In the genomic region with DNA sequence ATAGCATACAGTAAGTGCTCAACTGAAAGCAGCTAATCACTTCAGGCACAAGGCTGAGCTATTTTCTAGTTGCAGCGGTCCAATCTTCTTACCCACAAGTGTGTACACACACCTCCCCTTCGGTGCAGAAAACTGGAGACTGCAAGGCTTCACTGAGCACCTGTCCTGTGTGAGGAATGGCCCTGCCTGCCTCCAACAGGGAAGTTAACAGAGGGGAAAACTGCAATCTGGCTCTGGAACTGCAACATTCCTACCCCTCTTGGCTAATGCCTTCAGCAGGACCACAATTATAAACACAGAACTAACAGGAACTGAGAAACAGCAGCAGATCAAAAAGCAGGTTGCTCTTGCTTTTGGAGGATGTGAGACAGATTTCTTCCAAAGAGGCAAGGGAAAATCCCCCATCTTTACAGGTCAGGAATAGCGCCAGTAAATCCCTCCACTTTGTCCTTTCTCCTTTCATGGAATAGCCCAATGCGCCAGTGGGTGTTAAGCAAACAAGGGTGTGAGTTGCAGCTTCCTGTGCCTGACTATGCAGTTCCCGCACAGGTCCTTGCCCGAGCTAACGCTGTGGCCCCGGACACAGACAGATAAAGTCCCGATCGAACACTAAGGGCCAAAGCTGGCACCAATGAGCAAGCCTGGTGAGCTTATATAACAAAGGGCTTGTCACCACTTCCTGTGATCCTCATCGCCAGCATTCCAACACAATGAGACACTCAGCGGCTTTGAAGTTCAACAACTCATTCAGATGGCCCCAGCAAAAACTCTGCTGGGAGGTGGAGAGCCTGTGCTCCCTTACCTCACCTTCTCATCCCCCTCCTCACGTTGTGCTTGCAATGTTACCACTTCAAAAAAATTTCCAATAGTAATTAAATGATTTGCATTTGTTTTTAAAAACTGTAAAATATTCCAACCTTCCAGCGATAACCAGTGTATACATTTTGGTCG, we compare ENCODE assay signal across 9 cellular contexts. TPM values are rescaled to one million over a fixed set of nuclear protein-coding genes. Genes with fewer than 3 reads are reported as not detected.
A peak's percentile ranks its signal among the peaks of the same experiment; 100 is the strongest.
DNase-seq lines count a peak whose midpoint lies in the region; ATAC-seq, FAIRE-seq and TF ChIP-seq lines count a peak whose summit lies in the region.
"Had no signal": no experiment of that assay in that cellular context is flagged by ENCODE, and none has a peak within 500 bp of the region (broad histone marks: within the 10 kb centered on the region; RNA-seq: fewer than 3 reads in every experiment).

No MANE protein-coding gene starts in this region.

- H3K36me3 Mint-ChIP-seq in Calu3 (ENCODE audit: insufficient read depth, unreplicated experiment): peaks cover 25% of the 10 kb centered on the region
- H3K36me3 Mint-ChIP-seq in astrocyte (ENCODE audit: low read depth, unreplicated experiment): peaks cover 14% of the 10 kb centered on the region

- no peaks in the 10 kb centered on the region for H3K27me3 Mint-ChIP-seq in Calu3 (ENCODE audit: unreplicated experiment)
- no peaks in the 10 kb centered on the region for H3K27me3 Mint-ChIP-seq in astrocyte (ENCODE audit: low read depth, unreplicated experiment)

- H4K20me1 ChIP-seq in astrocyte (ENCODE audit: insufficient read depth, low read length): peaks cover 55% of the 10 kb centered on the region

- no peaks in the 10 kb centered on the region for H3K27me3 ChIP-seq in astrocyte (ENCODE audit: insufficient read depth, low read length)

- H2AFZ ChIP-seq in astrocyte (ENCODE audit: low read depth, low read length): no peak overlapping the region

- H3K27ac ChIP-seq in astrocyte (ENCODE audit: low read depth, low read length): peak overlapping the region; percentile 87
- H3K27ac ChIP-seq: KMS-11 had no signal

- no peaks in the 10 kb centered on the region for H3K9me3 ChIP-seq in astrocyte (ENCODE audit: insufficient read depth, low read depth, low read length)

- peak overlapping the region; percentile 87 for H3K27ac Mint-ChIP-seq in Calu3 (ENCODE audit: unreplicated experiment)
- peak overlapping the region; percentile 97 for H3K27ac Mint-ChIP-seq in astrocyte (ENCODE audit: unreplicated experiment)

- intact Hi-C loops in Calu3 (cut with micrococcal nuclease; ENCODE audit: unreplicated experiment): loop anchor here (10.0 kb wide), 1 partner anchor 83 kb away; no protein-coding TSS in a partner anchor

- FAIRE-seq in astrocyte (lab: Jason Lieb, UNC): peak; percentile 88

- no peak for TF ChIP-seq CTCF in Calu3 (IDR thresholded peaks at IDR 0.05; ENCODE audit: unreplicated experiment)
- no peak for TF ChIP-seq CTCF in astrocyte (IDR thresholded peaks at IDR 0.05; ENCODE audit: insufficient read depth, low read depth, low read length)

- peak overlapping the region; percentile 9 for H3K4me3 ChIP-seq in astrocyte (ENCODE audit: insufficient read depth, low read depth, low read length)

- peak; percentile 66 for DNase-seq in Calu3
- peak; percentile 16 to 39 for DNase-seq in Kasumi-1 (lab: John Stamatoyannopoulos, UW)
- DNase-seq in astrocyte (ENCODE audit: low read depth): peak; percentile 97
- DNase-seq in hepatic stellate cell (ENCODE audit: low spot score): peak; percentile 84
- peak; percentile 70 for DNase-seq in putamen (ENCODE audit: low spot score)
- DNase-seq in activated CD4-positive, alpha-beta T cell treated with anti-CD3 and anti-CD28 coated beads, Interleukin-2, amount 50 U/mL, for 48 hours: no peak
- no peak for DNase-seq in AML-193 (lab: John Stamatoyannopoulos, UW)

- H3K4me3 Mint-ChIP-seq in Calu3 (ENCODE audit: low read depth, unreplicated experiment) (peak overlapping the region; percentile 45), astrocyte (ENCODE audit: unreplicated experiment) (peak overlapping the region; percentile 37)

- TSS peak; percentile 85 for BruUV-seq in Calu3 (replicated peaks; lab: Mats Ljungman, UMichigan)

- H3K36me3 ChIP-seq in astrocyte (ENCODE audit: insufficient read depth, low read length): no peaks in the 10 kb centered on the region

- H3K4me1 ChIP-seq in astrocyte (ENCODE audit: insufficient read depth, low read length): peaks cover 35% of the 10 kb centered on the region

- H3K4me1 Mint-ChIP-seq in Calu3 (ENCODE audit: low read depth, unreplicated experiment) (peaks cover 25% of the 10 kb centered on the region), astrocyte (ENCODE audit: low read depth, unreplicated experiment) (peaks cover 65% of the 10 kb centered on the region)

- peaks cover 90% of the 10 kb centered on the region for H3K79me2 ChIP-seq in astrocyte (ENCODE audit: insufficient read depth, low read length)

- CTCF ChIA-PET in Calu3 (lab: Charles Lee): interaction anchor here (0.7 kb wide), 1 partner anchor 10 kb away, joined by 3 read pairs; no protein-coding TSS in a partner anchor

- peak overlapping the region; percentile 75 for H3K9ac ChIP-seq in astrocyte (ENCODE audit: low read length)
- H3K9ac ChIP-seq: KMS-11 had no signal

- peak overlapping the region; percentile 78 for H3K4me2 ChIP-seq in astrocyte (ENCODE audit: low read length)
- H3K4me2 ChIP-seq: KMS-11 had no signal

- no peak for ATAC-seq in GM18517 (IDR thresholded peaks at IDR 0.05; ENCODE audit: unreplicated experiment)

- no peaks in the 10 kb centered on the region for H3K9me3 Mint-ChIP-seq in Calu3 (ENCODE audit: low read depth, unreplicated experiment)
- H3K9me3 Mint-ChIP-seq in astrocyte (ENCODE audit: unreplicated experiment): no peaks in the 10 kb centered on the region

RNA-seq across cellular contexts. Expression of gene SHB, which starts 21.5 kb away (rescaled TPM):
- total RNA-seq in Calu3 (2022) (7.6 and 8.7 TPM in 2 replicates), astrocyte (53.4 and 54.5 TPM in 2 replicates)

Comparison
In these comparisons a context has a peak if more than half of its experiments do, and no peak if none do; other contexts are left out.
1. DNase-seq: peak in Calu3 (single experiment), Kasumi-1 (2 of 2), astrocyte (single experiment), hepatic stellate cell (single experiment) and putamen (single experiment); none in activated CD4-positive, alpha-beta T cell treated with anti-CD3 and anti-CD28 coated beads, Interleukin-2, amount 50 U/mL, for 48 hours (0 of 2) and AML-193 (0 of 2).